ENCODE assay signal across 1 cellular context in the genomic region with DNA sequence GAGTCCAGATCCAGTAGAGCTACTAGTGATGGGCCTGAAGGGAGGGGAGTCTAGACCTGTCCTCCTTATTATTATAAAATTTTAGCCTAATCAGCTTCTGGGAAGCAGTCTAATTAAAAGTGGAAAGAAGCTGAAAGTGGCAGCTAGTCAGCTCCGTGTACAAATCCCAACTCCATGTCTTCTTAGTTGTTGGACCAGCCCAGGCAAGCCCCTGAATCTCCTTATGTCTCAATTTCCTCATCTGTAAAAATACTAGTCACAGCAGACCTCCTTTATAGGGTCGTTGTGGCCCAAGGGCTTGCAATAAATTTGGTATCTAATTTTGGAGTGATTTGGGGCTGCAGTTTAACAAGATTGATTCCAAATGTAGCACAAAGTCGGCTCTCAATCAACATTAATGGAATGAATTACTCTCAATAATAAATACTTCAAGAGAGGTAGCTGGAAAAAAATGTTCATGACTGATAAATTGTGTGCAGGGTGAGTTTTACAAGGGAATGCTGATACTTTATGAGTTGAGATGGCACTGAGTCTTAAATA.
TF ChIP-seq lines count a peak whose summit lies in the region.

No MANE protein-coding gene starts in this region.

TF ChIP-seq in IMR-90, 13 proteins besides CTCF, POLR2A, EP300 and RAD21 (continued from another document):
- TF ChIP-seq, protein P1, sequence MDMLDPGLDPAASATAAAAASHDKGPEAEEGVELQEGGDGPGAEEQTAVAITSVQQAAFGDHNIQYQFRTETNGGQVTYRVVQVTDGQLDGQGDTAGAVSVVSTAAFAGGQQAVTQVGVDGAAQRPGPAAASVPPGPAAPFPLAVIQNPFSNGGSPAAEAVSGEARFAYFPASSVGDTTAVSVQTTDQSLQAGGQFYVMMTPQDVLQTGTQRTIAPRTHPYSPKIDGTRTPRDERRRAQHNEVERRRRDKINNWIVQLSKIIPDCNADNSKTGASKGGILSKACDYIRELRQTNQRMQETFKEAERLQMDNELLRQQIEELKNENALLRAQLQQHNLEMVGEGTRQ (IDR thresholded peaks at IDR 0.05; ENCODE audit: low read depth, low read length) = no peak
- TF ChIP-seq, protein P2, sequence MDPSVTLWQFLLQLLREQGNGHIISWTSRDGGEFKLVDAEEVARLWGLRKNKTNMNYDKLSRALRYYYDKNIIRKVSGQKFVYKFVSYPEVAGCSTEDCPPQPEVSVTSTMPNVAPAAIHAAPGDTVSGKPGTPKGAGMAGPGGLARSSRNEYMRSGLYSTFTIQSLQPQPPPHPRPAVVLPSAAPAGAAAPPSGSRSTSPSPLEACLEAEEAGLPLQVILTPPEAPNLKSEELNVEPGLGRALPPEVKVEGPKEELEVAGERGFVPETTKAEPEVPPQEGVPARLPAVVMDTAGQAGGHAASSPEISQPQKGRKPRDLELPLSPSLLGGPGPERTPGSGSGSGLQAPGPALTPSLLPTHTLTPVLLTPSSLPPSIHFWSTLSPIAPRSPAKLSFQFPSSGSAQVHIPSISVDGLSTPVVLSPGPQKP (IDR thresholded peaks at IDR 0.05; ENCODE audit: borderline replicate concordance, low read depth, low read length) = no peak
- TF ChIP-seq NFE2L2 (IDR thresholded peaks at IDR 0.05; ENCODE audit: low read depth, low read length) (no peak), RFX5 (IDR thresholded peaks at IDR 0.05; ENCODE audit: low read depth, low read length) (no peak), MXI1 (IDR thresholded peaks at IDR 0.05; ENCODE audit: borderline replicate concordance, low read depth, low read length) (no peak), MAFK (IDR thresholded peaks at IDR 0.05; ENCODE audit: low read depth, low read length) (no peak), CEBPB (IDR thresholded peaks at IDR 0.05; ENCODE audit: low read depth, low read length) (no peak), BHLHE40 (IDR thresholded peaks at IDR 0.05; ENCODE audit: low read depth, low read length) (no peak)
